In genomic region chr1:56376188-56376984, GRCh38 we compare ENCODE assay signal across 10 cellular contexts.
DNase-seq lines count a peak whose midpoint lies in the region; ATAC-seq and TF ChIP-seq lines count a peak whose summit lies in the region.
"Had no signal": no experiment of that assay in that cellular context is flagged by ENCODE, and none has a peak within 500 bp of the region (broad histone marks: within the 10 kb centered on the region; RNA-seq: fewer than 3 reads in every experiment).

No MANE protein-coding gene starts in this region.

- peak overlapping the region; percentile 37 for H3K4me2 ChIP-seq in mammary epithelial cell (ENCODE audit: insufficient read depth, low read depth, low read length)

- WGBS in mammary epithelial cell (ENCODE audit: low coverage, missing lambda C conversion rate), result 4% methylated on average over 7 of the region's 7 CpGs

- H3K4me1 ChIP-seq in mammary epithelial cell (ENCODE audit: insufficient read depth, low read length), result peaks cover 9% of the 10 kb centered on the region

- intact Hi-C loops in mammary epithelial cell (cut with micrococcal nuclease), result no loop called here

- CTCF ChIA-PET in mammary epithelial cell (lab: Charles Lee; ENCODE audit: low non-redundant PET), result no interaction called here

- ATAC-seq in HG03159 (IDR thresholded peaks at IDR 0.05; ENCODE audit: unreplicated experiment) (no peak), HG02981 (IDR thresholded peaks at IDR 0.05; ENCODE audit: unreplicated experiment) (no peak)

- no peaks in the 10 kb centered on the region for H3K9me3 ChIP-seq in mammary epithelial cell (replicated peaks; ENCODE audit: insufficient read depth, low read length)

- H4K20me1 ChIP-seq in mammary epithelial cell (ENCODE audit: insufficient read depth, low read length), result no peaks in the 10 kb centered on the region

- H3K36me3 ChIP-seq in mammary epithelial cell (ENCODE audit: insufficient read depth, low read length), result no peaks in the 10 kb centered on the region

- H3K79me2 ChIP-seq in mammary epithelial cell (ENCODE audit: insufficient read depth, low read length), result no peaks in the 10 kb centered on the region

- H3K9ac ChIP-seq in mammary epithelial cell (ENCODE audit: insufficient read depth, low read length), result no peak overlapping the region

- no peak overlapping the region for H3K4me3 ChIP-seq in mammary epithelial cell (replicated peaks in 1 of 3; ENCODE audit: insufficient read depth in 1 of 3, low read depth in 2 of 3, low read length in 3 of 3)

- no peaks in the 10 kb centered on the region for H3K27me3 ChIP-seq in mammary epithelial cell (ENCODE audit: insufficient read depth, low read length)

- in situ Hi-C loops in mammary epithelial cell (cut with MboI; ENCODE audit: low sequenced_read_pairs in 2 of 2), result no loop called here

- H3K27ac ChIP-seq in mammary epithelial cell (ENCODE audit: insufficient read depth, low read depth, low read length), result no peak overlapping the region
- H3K27ac ChIP-seq: C4-2B had no signal

- BruUV-seq in mammary epithelial cell (replicated peaks; lab: Mats Ljungman, UMichigan), result no TSS peak

- dilution Hi-C loops in mammary epithelial cell (cut with HindIII; ENCODE audit: low sequenced_read_pairs), result no loop called here

- no peak overlapping the region for H2AFZ ChIP-seq in mammary epithelial cell (ENCODE audit: low read depth, low read length)

- no peak for TF ChIP-seq CTCF in mammary epithelial cell (conservative IDR thresholded peaks at IDR 0.05 in 1 of 2, IDR thresholded peaks at IDR 0.05 in 1 of 2; ENCODE audit: extremely low read depth in 1 of 2, insufficient read depth in 1 of 2, low read depth in 1 of 2, low read length in 2 of 2)

- DNase-seq in AG08395 (ENCODE audit: low spot score), result peak; percentile 82
- DNase-seq in NCI-H1105 treated with DMSO at 0.1 percent for 48 hours (lab: John Stamatoyannopoulos, UW), result peak; percentile 95
- DNase-seq in mammary epithelial cell, result peak; percentile 74
- DNase-seq in medulla oblongata (ENCODE audit: extremely low spot score), result peak; percentile 61
- DNase-seq in activated CD4-positive, alpha-beta T cell treated with anti-CD3 and anti-CD28 coated beads, Interleukin-2, amount 50 U/mL, for 48 hours, result no peak
- no peak for DNase-seq in NK-92 treated with Interleukin-12 subunit alpha and Interleukin-12 subunit beta, amount 100 ng/mL, for 24 hours (lab: John Stamatoyannopoulos, UW)
- DNase-seq: naive B cell had no signal

Comparison
In these comparisons a context has a peak if more than half of its experiments do, and no peak if none do; other contexts are left out.
1. DNase-seq: peak in AG08395 (single experiment), NCI-H1105 treated with DMSO at 0.1 percent for 48 hours (single experiment), mammary epithelial cell (single experiment) and medulla oblongata (single experiment); none in activated CD4-positive, alpha-beta T cell treated with anti-CD3 and anti-CD28 coated beads, Interleukin-2, amount 50 U/mL, for 48 hours (0 of 2) and NK-92 treated with Interleukin-12 subunit alpha and Interleukin-12 subunit beta, amount 100 ng/mL, for 24 hours (single experiment).